Comparison of ENCODE assay signal across 31 cellular contexts in the genomic region with DNA sequence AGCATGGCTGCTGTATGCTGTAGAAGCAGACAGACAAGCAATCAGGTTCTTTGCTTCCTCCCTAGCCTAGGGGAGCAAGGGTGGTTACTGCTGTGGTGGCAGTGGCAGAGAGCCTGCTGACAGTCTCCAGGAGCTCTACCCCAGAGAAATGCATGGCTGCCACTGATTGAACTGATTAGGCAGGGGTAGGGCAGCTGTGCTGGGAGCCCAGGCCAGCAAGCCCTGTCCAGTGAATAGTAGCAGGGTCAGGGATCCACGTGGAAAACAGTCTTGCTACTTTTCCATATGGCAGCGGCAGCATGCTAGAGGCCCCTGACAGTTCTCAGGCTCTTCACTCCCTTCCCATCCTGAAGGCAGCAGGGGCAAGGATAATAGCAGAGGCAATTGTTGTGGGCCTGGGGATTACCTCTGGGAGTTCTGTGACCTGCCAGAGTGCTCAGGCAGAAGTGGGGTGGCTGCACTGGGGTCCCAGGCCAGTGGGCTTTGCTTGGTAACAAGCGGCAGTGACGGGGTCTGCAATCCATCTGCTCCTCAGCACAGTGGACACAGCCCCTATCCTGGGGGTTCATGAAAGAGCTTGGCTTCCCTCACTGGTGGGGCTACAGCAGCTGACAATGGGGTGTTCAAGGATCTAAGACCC.
"Had no signal": no experiment of that assay in that cellular context is flagged by ENCODE, and none has a peak within 500 bp of the region (broad histone marks: within the 10 kb centered on the region; RNA-seq: fewer than 3 reads in every experiment).

No MANE protein-coding gene starts in this region.

- H3K4me2 ChIP-seq: PC-9 had no signal

- H3K4me3 ChIP-seq: adrenal gland, MG63, PC-9 had no signal

- H3K9me3 Mint-ChIP-seq: activated T-cell treated with anti-CD3 and anti-CD28 coated beads, Interleukin-2, amount 50 U/mL, for 4 hours had no signal

- H3K27me3 ChIP-seq: adrenal gland, MG63 had no signal

- H3K4me1 ChIP-seq: adrenal gland had no signal

- H3K36me3 Mint-ChIP-seq: activated CD4-positive, alpha-beta memory T cell treated with anti-CD3 and anti-CD28 coated beads for 36 hours; brain had no signal

- H3K4me3 Mint-ChIP-seq: activated CD4-positive, alpha-beta memory T cell treated with anti-CD3 and anti-CD28 coated beads for 36 hours; activated naive CD4-positive, alpha-beta T cell treated with anti-CD3 and anti-CD28 coated beads for 36 hours; activated T-cell treated with anti-CD3 and anti-CD28 coated beads, Interleukin-2, amount 50 U/mL, for 4 hours; activated T-helper 1 cell treated with anti-CD3 and anti-CD28 coated beads, Interleukin-12 subunit alpha, Interleukin-12 subunit beta, Interleukin-2, Interleukin-4 antibody, amounts not matched to agents 30 ng/mL and 10 ng/mL and 1 ng/mL, durations not matched to agents 14 hours and 24 hours and 36 hours; brain; T-helper 1 cell treated with Interleukin-12 subunit alpha and Interleukin-12 subunit beta and Interleukin-4 antibody, amounts not matched to agents 30 μg/mL and 1 μg/mL, for 36 hours; T-helper 2 cell treated with Interferon-gamma antibody and Interleukin-4, amounts not matched to agents 5 μg/mL and 100 μg/mL, for 36 hours had no signal

- H3K36me3 ChIP-seq: adrenal gland, MG63 had no signal

- H3K27ac Mint-ChIP-seq: activated CD4-positive, alpha-beta memory T cell treated with anti-CD3 and anti-CD28 coated beads for 36 hours; activated naive CD4-positive, alpha-beta T cell treated with anti-CD3 and anti-CD28 coated beads for 36 hours; activated naive CD4-positive, alpha-beta T cell treated with anti-CD3 and anti-CD28 coated beads, Interleukin-2, amount 50 U/mL, for 72 hours; activated T-helper 1 cell treated with anti-CD3 and anti-CD28 coated beads, Interleukin-12 subunit alpha, Interleukin-12 subunit beta, Interleukin-2, Interleukin-4 antibody, amounts not matched to agents 30 ng/mL and 10 ng/mL and 1 ng/mL, durations not matched to agents 14 hours and 24 hours and 36 hours; brain; T-helper 1 cell treated with Interleukin-12 subunit alpha and Interleukin-12 subunit beta and Interleukin-4 antibody, amounts not matched to agents 30 μg/mL and 1 μg/mL, for 36 hours; T-helper 2 cell treated with Interferon-gamma antibody and Interleukin-4, amounts not matched to agents 5 μg/mL and 100 μg/mL, for 36 hours had no signal

- H3K9me3 ChIP-seq: adrenal gland, MG63 had no signal

- ATAC-seq: activated naive CD4-positive, alpha-beta T cell treated with anti-CD3 and anti-CD28 coated beads, Interleukin-2, amount 50 U/mL, for 72 hours; activated T-cell treated with anti-CD3 and anti-CD28 coated beads, Interleukin-2, amount 50 U/mL, for 4 hours; Right ventricle myocardium inferior had no signal

- H3K4me1 Mint-ChIP-seq: brain had no signal

- H3K27me3 Mint-ChIP-seq: activated CD4-positive, alpha-beta memory T cell treated with anti-CD3 and anti-CD28 coated beads for 36 hours had no signal

- H2AFZ ChIP-seq: PC-9 had no signal

- DNase-seq: activated CD4-positive, alpha-beta memory T cell treated with anti-CD3 and anti-CD28 coated beads for 36 hours; activated CD4-positive, alpha-beta T cell treated with anti-CD3 and anti-CD28 coated beads, Interleukin-2, amount 50 U/mL, for 1 hour; activated CD8-positive, alpha-beta memory T cell treated with anti-CD3 and anti-CD28 coated beads, Interleukin-2, amount 50 U/mL, for 4 hours; activated gamma-delta T cell treated with Interleukin-2 at 50 U/mL for 16 hours; activated naive CD4-positive, alpha-beta T cell treated with anti-CD3 and anti-CD28 coated beads for 36 hours; activated T-cell treated with anti-CD3 and anti-CD28 coated beads for 4 hours; activated T-cell treated with anti-CD3 and anti-CD28 coated beads, Interleukin-2, amount 50 U/mL, for 4 hours; adrenal gland; caudate nucleus; Kasumi-1; KG1; MG63; MV-4-11; NCI-H1092; NCI-H1436 treated with DMSO at 0.1 percent for 48 hours; NCI-H1694 treated with DMSO at 0.1 percent for 48 hours; NCI-H2029 treated with DMSO at 0.1 percent for 48 hours; NCI-H2107; NCI-H2171; NCI-H510A; NCI-H526; NCI-H748 treated with DMSO at 0.1 percent for 48 hours; PC-9; SIG-M5 had no signal

- H3K27ac ChIP-seq: adrenal gland, PC-9, RWPE1 had no signal
